ENCODE assay signal across 8 cellular contexts in genomic region chr9:128863647-128864046, GRCh38. TPM values are rescaled to one million over a fixed set of nuclear protein-coding genes. Genes with fewer than 3 reads are reported as not detected.
DNase-seq lines count a peak whose midpoint lies in the region; ATAC-seq and TF ChIP-seq lines count a peak whose summit lies in the region.

No MANE protein-coding gene starts in this region.

- H3K27me3 Mint-ChIP-seq in memory B cell: no peaks in the 10 kb centered on the region

- H3K27ac Mint-ChIP-seq in memory B cell: no peak overlapping the region

- no peaks in the 10 kb centered on the region for H3K36me3 Mint-ChIP-seq in memory B cell

- TF ChIP-seq CTCF in C4-2B (conservative IDR thresholded peaks at IDR 0.05): peak; percentile 97

- peak overlapping the region; percentile 73 for H3K27ac ChIP-seq in C4-2B

- H3K9me3 Mint-ChIP-seq in memory B cell: no peaks in the 10 kb centered on the region

- H3K4me1 Mint-ChIP-seq in memory B cell: peaks cover 3% of the 10 kb centered on the region

- ATAC-seq in GM19395 (IDR thresholded peaks at IDR 0.05; ENCODE audit: unreplicated experiment): peak; percentile 70
- peak; percentile 95 for ATAC-seq in memory B cell (ENCODE audit: low read depth)
- ATAC-seq in HG03457 (IDR thresholded peaks at IDR 0.05; ENCODE audit: unreplicated experiment): no peak

- no peak overlapping the region for H3K4me3 Mint-ChIP-seq in memory B cell

- DNase-seq in NCI-H2196 treated with DMSO at 0.1 percent for 48 hours (lab: John Stamatoyannopoulos, UW; ENCODE audit: unreplicated experiment) (peak; percentile 35), dermis blood vessel endothelial cell (peak; percentile 85), memory B cell (ENCODE audit: low spot score in 2 of 2) (peak; percentile 83 to 90)
- peak; percentile 88 for DNase-seq in activated CD4-positive, alpha-beta T cell treated with anti-CD3 and anti-CD28 coated beads, Interleukin-2, amount 50 U/mL, for 1 hour
- DNase-seq in stimulated activated CD8-positive, alpha-beta memory T cell treated with anti-CD3 and anti-CD28 coated beads, Interleukin-4, amount 100 ng/mL, for 1 hour (ENCODE audit: low read depth in 2 of 2, low spot score in 1 of 2): peak; percentile 81 to 82

RNA-seq across cellular contexts. Expression of gene KYAT1, which starts 18.1 kb away (rescaled TPM):
- total RNA-seq in dermis blood vessel endothelial cell: 5.3 and 9.7 TPM in 2 replicates

RNA-seq across cellular contexts. Expression of gene LRRC8A, which starts 18.3 kb away (rescaled TPM):
- total RNA-seq in dermis blood vessel endothelial cell: 102 and 154 TPM in 2 replicates

RNA-seq across cellular contexts. Expression of gene SPOUT1, which starts 34.1 kb away (rescaled TPM):
- total RNA-seq in dermis blood vessel endothelial cell: 31.1 and 55.7 TPM in 2 replicates

RNA-seq across cellular contexts. Expression of gene ENDOG, which starts 45.3 kb away (rescaled TPM):
- total RNA-seq in dermis blood vessel endothelial cell: 21.4 and 37.3 TPM in 2 replicates

RNA-seq across cellular contexts. Expression of gene PHYHD1, which starts 57.1 kb away (rescaled TPM):
- 0.85 TPM in 1 of 2 replicates, not detected in the other for total RNA-seq in dermis blood vessel endothelial cell

Comparison
In these comparisons a context has a peak if more than half of its experiments do, and no peak if none do; other contexts are left out.
1. DNase-seq: peak in every context shown above with its lines; median percentile 88 in activated CD4-positive, alpha-beta T cell treated with anti-CD3 and anti-CD28 coated beads, Interleukin-2, amount 50 U/mL, for 1 hour; 86 in memory B cell; 85 in dermis blood vessel endothelial cell; 82 in stimulated activated CD8-positive, alpha-beta memory T cell treated with anti-CD3 and anti-CD28 coated beads, Interleukin-4, amount 100 ng/mL, for 1 hour; 35 in NCI-H2196 treated with DMSO at 0.1 percent for 48 hours.